In genomic region chr6:7974932-7975763, GRCh38 we compare ENCODE assay signal across 9 cellular contexts.
DNase-seq lines count a peak whose midpoint lies in the region; ATAC-seq and TF ChIP-seq lines count a peak whose summit lies in the region.
"Had no signal": no experiment of that assay in that cellular context is flagged by ENCODE, and none has a peak within 500 bp of the region (broad histone marks: within the 10 kb centered on the region; RNA-seq: fewer than 3 reads in every experiment).

No MANE protein-coding gene starts in this region.

- peaks cover 2% of the 10 kb centered on the region; the same call in 1 of the 2 replicates for H3K4me1 ChIP-seq in HEK293 (ENCODE audit: control insufficient read depth, insufficient read depth, low read length)

- H3K9me3 ChIP-seq in HEK293 (ENCODE audit: control insufficient read depth, insufficient read depth, low read depth, low read length): no peaks in the 10 kb centered on the region

- peaks cover 4% of the 10 kb centered on the region for H3K9me3 Mint-ChIP-seq in activated T-helper 17 cell treated with anti-CD3 and anti-CD28 coated beads, Interleukin-2, amount 50 U/mL, for 72 hours

- CTCF ChIA-PET in HEK293 (lab: Yijun Ruan, JAX): interaction anchor here (1.1 to 1.3 kb wide), 5 partner anchors 16 to 54 kb away, joined by 3 to 6 read pairs (median 4); no protein-coding TSS in a partner anchor

- no peaks in the 10 kb centered on the region for H3K36me3 Mint-ChIP-seq in activated T-helper 17 cell treated with anti-CD3 and anti-CD28 coated beads, Interleukin-2, amount 50 U/mL, for 72 hours (ENCODE audit: low read depth)

- ATAC-seq in activated T-helper 17 cell treated with anti-CD3 and anti-CD28 coated beads, Interleukin-2, amount 50 U/mL, for 72 hours (replicated peaks): no peak
- no peak for ATAC-seq in GM18519 (IDR thresholded peaks at IDR 0.05; ENCODE audit: low FRiP score, unreplicated experiment)

- POLR2A ChIA-PET in HEK293 (lab: Yijun Ruan, JAX): interaction anchor here (0.6 to 2.0 kb wide), 9 partner anchors 9 to 345 kb away, joined by 3 to 9 read pairs (median 6); partner anchors contain the start of gene BMP6

- H3K4me3 Mint-ChIP-seq in activated T-helper 17 cell treated with anti-CD3 and anti-CD28 coated beads, Interleukin-2, amount 50 U/mL, for 72 hours: no peak overlapping the region

- no peaks in the 10 kb centered on the region for H3K27me3 ChIP-seq in H7 (ENCODE audit: control insufficient read depth, insufficient read depth, low read length)
- H3K27me3 ChIP-seq: BLaER1 treated with 17β-estradiol and CSF1 and Interleukin-3, amounts not matched to agents 10 nM and 100 nM had no signal

- H3K4me3 ChIP-seq in HEK293 (ENCODE audit: low read depth, low read length): peak overlapping the region; percentile 2; the same call in 1 of the 2 replicates
- H3K4me3 ChIP-seq in H7 (ENCODE audit: insufficient read depth, low read depth, low read length): no peak overlapping the region
- H3K4me3 ChIP-seq: BLaER1 treated with 17β-estradiol and CSF1 and Interleukin-3, amounts not matched to agents 10 nM and 100 nM had no signal

- no peaks in the 10 kb centered on the region for H3K36me3 ChIP-seq in HEK293 (ENCODE audit: control insufficient read depth in 2 of 2, insufficient read depth in 1 of 2, low read length in 2 of 2)
- H3K36me3 ChIP-seq in H7 (replicated peaks; ENCODE audit: control insufficient read depth, insufficient read depth, low read length): no peaks in the 10 kb centered on the region

- no peaks in the 10 kb centered on the region for H3K4me1 Mint-ChIP-seq in activated T-helper 17 cell treated with anti-CD3 and anti-CD28 coated beads, Interleukin-2, amount 50 U/mL, for 72 hours

- no peak overlapping the region for H3K27ac Mint-ChIP-seq in activated T-helper 17 cell treated with anti-CD3 and anti-CD28 coated beads, Interleukin-2, amount 50 U/mL, for 72 hours

- H3K27me3 Mint-ChIP-seq in activated T-helper 17 cell treated with anti-CD3 and anti-CD28 coated beads, Interleukin-2, amount 50 U/mL, for 72 hours: peaks cover 12% of the 10 kb centered on the region

- TF ChIP-seq CTCF in 22Rv1 (IDR thresholded peaks at IDR 0.05): no peak
- no peak for TF ChIP-seq CTCF in HEK293 (tag by site-specific recombination; IDR thresholded peaks at IDR 0.05)

- H3K27ac ChIP-seq in 22Rv1 (peak overlapping the region; percentile 59), HEK293 (ENCODE audit: extremely low read depth, low read depth, low read length) (peak overlapping the region; percentile 4; the same call in 1 of the 2 replicates)
- H3K27ac ChIP-seq: BLaER1 treated with 17β-estradiol and CSF1 and Interleukin-3, amounts not matched to agents 10 nM and 100 nM had no signal

- DNase-seq in SHP77 (lab: John Stamatoyannopoulos, UW) (peak; percentile 30 to 32), fibroblast of peridontal ligament (ENCODE audit: extremely low read depth) (peak; percentile 21), nucleus accumbens (lab: John Stamatoyannopoulos, UW) (peak in 54 of 56 donors; percentile 11 to 96 (median 70)), H7 (no peak)

TF ChIP-seq in HEK293, 187 proteins besides CTCF, POLR2A, EP300 and RAD21 (continues in another document):
- TF ChIP-seq ZNF24 (tag by site-specific recombination; IDR thresholded peaks at IDR 0.05) (peak; percentile 88; the same call in 1 of the 2 replicates), ZNF514 (tag by site-specific recombination; IDR thresholded peaks at IDR 0.05) (no peak), ZNF600 (tag by site-specific recombination; IDR thresholded peaks at IDR 0.05) (peak; percentile 100), ZSCAN30 (tag by site-specific recombination; IDR thresholded peaks at IDR 0.05) (0 out of 2 replicates have a peak, but pooled peaks have one; percentile 31), ZNF146 (tag by site-specific recombination; IDR thresholded peaks at IDR 0.05) (no peak), ZNF785 (tag by site-specific recombination; IDR thresholded peaks at IDR 0.05) (no peak), ZNF670 (tag by site-specific recombination; IDR thresholded peaks at IDR 0.05; ENCODE audit: low read depth) (no peak), ZNF530 (tag by site-specific recombination; IDR thresholded peaks at IDR 0.05; ENCODE audit: low read depth) (no peak), ZNF133 (tag by site-specific recombination; IDR thresholded peaks at IDR 0.05) (no peak), ZNF350 (tag by site-specific recombination; IDR thresholded peaks at IDR 0.05) (no peak), ZFHX2 (tag by site-specific recombination; conservative IDR thresholded peaks at IDR 0.05) (no peak), ZNF112 (tag by site-specific recombination; IDR thresholded peaks at IDR 0.05) (no peak), ZNF76 (tag by site-specific recombination; IDR thresholded peaks at IDR 0.05; ENCODE audit: borderline replicate concordance, low read depth) (0 out of 2 replicates have a peak, but pooled peaks have one; percentile 50), ZNF391 (tag by site-specific recombination; IDR thresholded peaks at IDR 0.05; ENCODE audit: borderline replicate concordance, low read depth) (0 out of 2 replicates have a peak, but pooled peaks have one; percentile 46), ZBTB17 (tag by site-specific recombination; IDR thresholded peaks at IDR 0.05) (peak; percentile 99), ZIC2 (tag by site-specific recombination; IDR thresholded peaks at IDR 0.05) (peak; percentile 14; the same call in 1 of the 2 replicates), ZBTB20 (tag by site-specific recombination; IDR thresholded peaks at IDR 0.05) (peak; percentile 70; the same call in 1 of the 2 replicates), ZNF529 (tag by site-specific recombination; IDR thresholded peaks at IDR 0.05; ENCODE audit: insufficient replicate concordance) (no peak), SALL2 (tag by site-specific recombination; IDR thresholded peaks at IDR 0.05; ENCODE audit: borderline replicate concordance) (no peak), GLI2 (tag by site-specific recombination; IDR thresholded peaks at IDR 0.05; ENCODE audit: borderline replicate concordance, low read depth) (no peak), ATF2 (tag by site-specific recombination; IDR thresholded peaks at IDR 0.05; ENCODE audit: low read depth) (no peak), ZNF335 (tag by site-specific recombination; conservative IDR thresholded peaks at IDR 0.05) (peak; percentile 89), RBAK (tag by site-specific recombination; IDR thresholded peaks at IDR 0.05) (no peak), ZNF521 (tag by site-specific recombination; IDR thresholded peaks at IDR 0.05) (no peak)
- TF ChIP-seq, protein P1, sequence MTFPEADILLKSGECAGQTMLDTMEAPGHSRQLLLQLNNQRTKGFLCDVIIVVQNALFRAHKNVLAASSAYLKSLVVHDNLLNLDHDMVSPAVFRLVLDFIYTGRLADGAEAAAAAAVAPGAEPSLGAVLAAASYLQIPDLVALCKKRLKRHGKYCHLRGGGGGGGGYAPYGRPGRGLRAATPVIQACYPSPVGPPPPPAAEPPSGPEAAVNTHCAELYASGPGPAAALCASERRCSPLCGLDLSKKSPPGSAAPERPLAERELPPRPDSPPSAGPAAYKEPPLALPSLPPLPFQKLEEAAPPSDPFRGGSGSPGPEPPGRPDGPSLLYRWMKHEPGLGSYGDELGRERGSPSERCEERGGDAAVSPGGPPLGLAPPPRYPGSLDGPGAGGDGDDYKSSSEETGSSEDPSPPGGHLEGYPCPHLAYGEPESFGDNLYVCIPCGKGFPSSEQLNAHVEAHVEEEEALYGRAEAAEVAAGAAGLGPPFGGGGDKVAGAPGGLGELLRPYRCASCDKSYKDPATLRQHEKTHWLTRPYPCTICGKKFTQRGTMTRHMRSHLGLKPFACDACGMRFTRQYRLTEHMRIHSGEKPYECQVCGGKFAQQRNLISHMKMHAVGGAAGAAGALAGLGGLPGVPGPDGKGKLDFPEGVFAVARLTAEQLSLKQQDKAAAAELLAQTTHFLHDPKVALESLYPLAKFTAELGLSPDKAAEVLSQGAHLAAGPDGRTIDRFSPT (tag by site-specific recombination; IDR thresholded peaks at IDR 0.05): peak; percentile 32; the same call in 1 of the 2 replicates
